ENCODE assay signal across 36 cellular contexts in the genomic region with DNA sequence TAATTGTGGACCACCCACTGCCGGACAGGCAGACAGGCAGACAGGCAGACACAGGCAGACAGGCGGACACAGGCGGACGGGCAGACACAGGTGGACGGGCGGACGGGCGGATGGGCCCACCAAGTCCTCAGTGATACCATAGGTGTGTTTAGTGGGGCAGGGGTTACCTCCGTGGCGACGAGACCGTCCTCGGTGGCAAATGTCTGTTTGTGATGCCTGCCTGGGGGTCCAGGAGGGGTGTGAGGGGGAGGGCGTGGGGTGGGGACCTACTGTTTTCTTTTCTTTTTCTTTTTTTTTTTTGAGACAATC.
"Had no signal": no experiment of that assay in that cellular context is flagged by ENCODE, and none has a peak within 500 bp of the region (broad histone marks: within the 10 kb centered on the region; RNA-seq: fewer than 3 reads in every experiment).

No MANE protein-coding gene starts in this region.

- H3K9me3 Mint-ChIP-seq: activated CD4-positive, alpha-beta memory T cell treated with anti-CD3 and anti-CD28 coated beads, Interleukin-2, amount 10 ng/mL, durations not matched to agents 7 days and 5 days; activated naive CD4-positive, alpha-beta T cell treated with anti-CD3 and anti-CD28 coated beads for 36 hours; activated naive CD4-positive, alpha-beta T cell treated with anti-CD3 and anti-CD28 coated beads, Interleukin-2, amount 50 U/mL, for 72 hours; activated T-cell treated with anti-CD3 and anti-CD28 coated beads, Interleukin-2, amount 50 U/mL, for 72 hours; activated T-helper 2 cell treated with anti-CD3 and anti-CD28 coated beads, Interferon-gamma antibody, Interleukin-2, Interleukin-4, amounts not matched to agents 10 μg/mL and 5 μg/mL and 100 μg/mL, durations not matched to agents 14 hours and 24 hours and 36 hours had no signal

- H3K4me2 ChIP-seq: PC-9 had no signal

- FAIRE-seq: astrocyte, bronchial epithelial cell, RCC 7860 had no signal

- H3K4me3 Mint-ChIP-seq: activated CD4-positive, alpha-beta memory T cell treated with anti-CD3 and anti-CD28 coated beads, Interleukin-2, amount 10 ng/mL, durations not matched to agents 7 days and 5 days; activated CD8-positive, alpha-beta memory T cell treated with anti-CD3 and anti-CD28 coated beads, Interleukin-2, amount 10 ng/mL, durations not matched to agents 7 days and 5 days; activated naive CD4-positive, alpha-beta T cell treated with anti-CD3 and anti-CD28 coated beads for 36 hours; activated T-cell treated with anti-CD3 and anti-CD28 coated beads, Interleukin-2, amount 50 U/mL, for 72 hours had no signal

- H3K9me3 ChIP-seq: adrenal gland, body of pancreas, SJCRH30 had no signal

- H3K27me3 Mint-ChIP-seq: activated CD4-positive, alpha-beta memory T cell treated with anti-CD3 and anti-CD28 coated beads, Interleukin-2, amount 10 ng/mL, durations not matched to agents 7 days and 5 days; activated CD8-positive, alpha-beta memory T cell treated with anti-CD3 and anti-CD28 coated beads, Interleukin-2, amount 10 ng/mL, durations not matched to agents 7 days and 5 days had no signal

- H3K27ac ChIP-seq: adrenal gland, body of pancreas, PC-9, RWPE1, SK-N-MC, WERI-Rb-1 had no signal

- H3K4me3 ChIP-seq: adrenal gland, body of pancreas, PC-9, SJCRH30, SK-N-MC had no signal

- H3K4me1 ChIP-seq: adrenal gland, body of pancreas had no signal

- H3K27ac Mint-ChIP-seq: activated CD4-positive, alpha-beta memory T cell treated with anti-CD3 and anti-CD28 coated beads, Interleukin-2, amount 10 ng/mL, durations not matched to agents 7 days and 5 days; activated CD8-positive, alpha-beta memory T cell treated with anti-CD3 and anti-CD28 coated beads, Interleukin-2, amount 10 ng/mL, durations not matched to agents 7 days and 5 days; activated naive CD4-positive, alpha-beta T cell treated with anti-CD3 and anti-CD28 coated beads for 36 hours; activated naive CD4-positive, alpha-beta T cell treated with anti-CD3 and anti-CD28 coated beads, Interleukin-2, amount 50 U/mL, for 72 hours; activated T-cell treated with anti-CD3 and anti-CD28 coated beads, Interleukin-2, amount 50 U/mL, for 72 hours; activated T-helper 2 cell treated with anti-CD3 and anti-CD28 coated beads, Interferon-gamma antibody, Interleukin-2, Interleukin-4, amounts not matched to agents 10 μg/mL and 5 μg/mL and 100 μg/mL, durations not matched to agents 14 hours and 24 hours and 36 hours had no signal

- H3K27me3 ChIP-seq: adrenal gland, body of pancreas, SJCRH30 had no signal

- H3K36me3 Mint-ChIP-seq: activated CD8-positive, alpha-beta memory T cell treated with anti-CD3 and anti-CD28 coated beads, Interleukin-2, amount 10 ng/mL, durations not matched to agents 7 days and 5 days; activated naive CD4-positive, alpha-beta T cell treated with anti-CD3 and anti-CD28 coated beads, Interleukin-2, amount 50 U/mL, for 72 hours had no signal

- H2AFZ ChIP-seq: PC-9 had no signal

- H3K36me3 ChIP-seq: adrenal gland, SJCRH30, WERI-Rb-1 had no signal

- ATAC-seq: activated CD8-positive, alpha-beta memory T cell treated with anti-CD3 and anti-CD28 coated beads, Interleukin-2, amount 10 ng/mL, durations not matched to agents 7 days and 5 days; activated naive CD4-positive, alpha-beta T cell treated with anti-CD3 and anti-CD28 coated beads, Interleukin-2, amount 50 U/mL, for 72 hours; activated T-cell treated with anti-CD3 and anti-CD28 coated beads, Interleukin-2, amount 50 U/mL, for 72 hours; body of pancreas had no signal

- DNase-seq: activated CD4-positive, alpha-beta memory T cell treated with anti-CD3 and anti-CD28 coated beads, Interleukin-2, amount 10 ng/mL, durations not matched to agents 7 days and 5 days; activated CD4-positive, alpha-beta T cell treated with anti-CD3 and anti-CD28 coated beads for 1 hour; activated CD4-positive, alpha-beta T cell treated with anti-CD3 and anti-CD28 coated beads for 48 hours; activated CD4-positive, CD25-positive, alpha-beta regulatory T cell; activated CD8-positive, alpha-beta memory T cell treated with anti-CD3 and anti-CD28 coated beads for 24 hours; activated CD8-positive, alpha-beta memory T cell treated with anti-CD3 and anti-CD28 coated beads, Interleukin-2, amount 10 ng/mL, durations not matched to agents 7 days and 5 days; activated CD8-positive, alpha-beta memory T cell treated with anti-CD3 and anti-CD28 coated beads, Interleukin-2, amount 50 U/mL, for 48 hours; activated gamma-delta T cell; activated naive CD4-positive, alpha-beta T cell treated with anti-CD3 and anti-CD28 coated beads for 36 hours; activated T-cell treated with anti-CD3 and anti-CD28 coated beads, Interleukin-2, amount 50 U/mL, for 72 hours; adrenal gland; body of pancreas; central memory CD4-positive, alpha-beta T cell; NCI-H1092 treated with DMSO at 0.1 percent for 48 hours; NCI-H1417; NCI-H146; NCI-H187; NCI-H2029 treated with DMSO at 0.1 percent for 48 hours; NCI-H2107; NCI-H2171; NCI-H510A; NCI-H526; NCI-H748 treated with DMSO at 0.1 percent for 48 hours; NK-92 treated with Interleukin-12 subunit alpha and Interleukin-12 subunit beta, amount 100 ng/mL, for 24 hours; PC-9; Right ventricle myocardium superior; SJCRH30; T1000; WERI-Rb-1 had no signal

- H3K4me1 Mint-ChIP-seq: activated CD4-positive, alpha-beta memory T cell treated with anti-CD3 and anti-CD28 coated beads, Interleukin-2, amount 10 ng/mL, durations not matched to agents 7 days and 5 days; activated CD8-positive, alpha-beta memory T cell treated with anti-CD3 and anti-CD28 coated beads, Interleukin-2, amount 10 ng/mL, durations not matched to agents 7 days and 5 days had no signal
